In the genomic region with DNA sequence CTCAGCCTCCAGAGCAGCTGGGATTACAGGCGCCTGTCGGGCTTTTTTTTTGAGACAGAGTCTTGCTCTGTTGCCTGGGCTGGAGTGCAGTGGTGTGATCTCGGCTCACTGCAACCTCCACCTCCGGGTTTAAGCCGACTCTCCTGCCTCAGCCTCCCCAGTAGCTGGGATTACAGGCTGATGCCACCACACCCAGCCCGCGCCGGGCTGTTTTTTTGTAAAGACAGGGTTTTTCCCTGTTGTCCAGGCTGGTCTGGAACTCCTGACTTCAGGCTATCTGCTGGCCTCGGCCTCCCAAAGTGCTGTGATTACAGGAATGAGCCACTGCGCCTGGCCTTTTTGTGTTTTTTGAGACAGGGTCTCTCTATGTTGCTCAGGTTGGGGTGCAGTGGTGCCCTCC, we compare ENCODE assay signal across 1 cellular context.
TF ChIP-seq lines count a peak whose summit lies in the region.

No MANE protein-coding gene starts in this region.

TF ChIP-seq in GM12878, 131 proteins besides CTCF, POLR2A, EP300 and RAD21:
- TF ChIP-seq TCF3 (IDR thresholded peaks at IDR 0.05; ENCODE audit: borderline replicate concordance, insufficient read depth, low read depth, low read length) (no peak), YBX1 (IDR thresholded peaks at IDR 0.05) (no peak), CREM (IDR thresholded peaks at IDR 0.05; ENCODE audit: low read depth) (no peak), MYC (IDR thresholded peaks at IDR 0.05; ENCODE audit: insufficient read depth, insufficient read length, insufficient replicate concordance, low read length, severe bottlenecking) (no peak)
- TF ChIP-seq, protein P1, sequence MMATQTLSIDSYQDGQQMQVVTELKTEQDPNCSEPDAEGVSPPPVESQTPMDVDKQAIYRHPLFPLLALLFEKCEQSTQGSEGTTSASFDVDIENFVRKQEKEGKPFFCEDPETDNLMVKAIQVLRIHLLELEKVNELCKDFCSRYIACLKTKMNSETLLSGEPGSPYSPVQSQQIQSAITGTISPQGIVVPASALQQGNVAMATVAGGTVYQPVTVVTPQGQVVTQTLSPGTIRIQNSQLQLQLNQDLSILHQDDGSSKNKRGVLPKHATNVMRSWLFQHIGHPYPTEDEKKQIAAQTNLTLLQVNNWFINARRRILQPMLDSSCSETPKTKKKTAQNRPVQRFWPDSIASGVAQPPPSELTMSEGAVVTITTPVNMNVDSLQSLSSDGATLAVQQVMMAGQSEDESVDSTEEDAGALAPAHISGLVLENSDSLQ (IDR thresholded peaks at IDR 0.05): no peak
